Comparison of ENCODE assay signal across 14 cellular contexts in genomic region chr12:96225003-96225855, GRCh38. TPM values are rescaled to one million over a fixed set of nuclear protein-coding genes. Genes with fewer than 3 reads are reported as not detected.
DNase-seq lines count a peak whose midpoint lies in the region; ATAC-seq, FAIRE-seq and TF ChIP-seq lines count a peak whose summit lies in the region.
"Had no signal": no experiment of that assay in that cellular context is flagged by ENCODE, and none has a peak within 500 bp of the region (broad histone marks: within the 10 kb centered on the region; RNA-seq: fewer than 3 reads in every experiment).

No MANE protein-coding gene starts in this region.

- H3K9ac ChIP-seq in skeletal muscle tissue (ENCODE audit: low read depth in 1 of 3, low read length in 3 of 3), result no peak overlapping the region

- no peak for FAIRE-seq in urothelium cell line (lab: Jason Lieb, UNC)

- peaks cover 4 to 8% (median 5%) of the 10 kb centered on the region in 3 donors for H3K36me3 ChIP-seq in skeletal muscle tissue (ENCODE audit: control insufficient read depth in 3 of 3, insufficient read depth in 3 of 3, low read length in 3 of 3)

- H3K9me3 ChIP-seq in skeletal muscle tissue (ENCODE audit: control insufficient read depth in 3 of 3, low read length in 3 of 3), result no peaks in the 10 kb centered on the region

- no peak overlapping the region for H3K4me3 ChIP-seq in fibroblast of pulmonary artery (replicated peaks; ENCODE audit: low read depth, low read length)
- H3K4me3 ChIP-seq in skeletal muscle tissue (ENCODE audit: low read length in 3 of 3), result no peak overlapping the region
- H3K4me3 ChIP-seq: dorsolateral prefrontal cortex had no signal

- H3K27ac ChIP-seq in skeletal muscle tissue (ENCODE audit: low read depth, low read length), result peak overlapping the region; percentile 54

- DNase-seq in NCI-H1417 (lab: John Stamatoyannopoulos, UW), result peak; percentile 27 to 89 (median 60)
- DNase-seq in NCI-H1417 treated with DMSO at 0.1 percent for 48 hours (lab: John Stamatoyannopoulos, UW), result no peak
- DNase-seq in NCI-H748 treated with DMSO at 0.1 percent for 48 hours (lab: John Stamatoyannopoulos, UW), result peak; percentile 52
- peak; percentile 82 for DNase-seq in fibroblast of pulmonary artery (ENCODE audit: low read depth)
- DNase-seq in urothelium cell line (ENCODE audit: low spot score), result no peak
- DNase-seq: 8988T; activated naive CD4-positive, alpha-beta T cell treated with Interleukin-2 at 50 U/mL for 16 hours; DMS53; midbrain; NCI-H187 treated with DMSO at 0.1 percent for 48 hours had no signal

- H3K27me3 ChIP-seq in skeletal muscle tissue (ENCODE audit: control insufficient read depth in 3 of 3, insufficient read depth in 3 of 3, low read length in 3 of 3), result no peaks in the 10 kb centered on the region
- H3K27me3 ChIP-seq: dorsolateral prefrontal cortex had no signal

- peaks cover 4 to 14% (median 5%) of the 10 kb centered on the region in 3 donors for H3K4me1 ChIP-seq in skeletal muscle tissue (ENCODE audit: control insufficient read depth in 3 of 3, insufficient read depth in 3 of 3, low read length in 3 of 3)

- TF ChIP-seq CTCF in fibroblast of pulmonary artery (IDR thresholded peaks at IDR 0.05; ENCODE audit: low read length, missing control alignments), result no peak

- ATAC-seq in HG03520 (IDR thresholded peaks at IDR 0.05; ENCODE audit: unreplicated experiment), result no peak
- no peak for ATAC-seq in GM19452 (IDR thresholded peaks at IDR 0.05; ENCODE audit: unreplicated experiment)

RNA-seq across cellular contexts. Expression of gene ELK3, which starts 31.1 kb away (rescaled TPM):
- 9.9 TPM for total RNA-seq in skeletal muscle tissue

Comparison
In these comparisons a context has a peak if more than half of its experiments do, and no peak if none do; other contexts are left out.
1. DNase-seq: peak in NCI-H1417 (3 of 3), NCI-H748 treated with DMSO at 0.1 percent for 48 hours (single experiment) and fibroblast of pulmonary artery (single experiment); none in NCI-H1417 treated with DMSO at 0.1 percent for 48 hours (single experiment) and urothelium cell line (single experiment).